ENCODE assay signal across 8 cellular contexts in genomic region chr10:43407148-43407575, GRCh38. TPM values are rescaled to one million over a fixed set of nuclear protein-coding genes. Genes with fewer than 3 reads are reported as not detected.
DNase-seq lines count a peak whose midpoint lies in the region; ATAC-seq, FAIRE-seq and TF ChIP-seq lines count a peak whose summit lies in the region.

No MANE protein-coding gene starts in this region.

- peaks cover 42% of the 10 kb centered on the region for H3K4me1 Mint-ChIP-seq in T-helper 17 cell

- intact Hi-C loops in body of pancreas (cut with DNase I), result no loop called here

- no peak for TF ChIP-seq CTCF in body of pancreas (IDR thresholded peaks at IDR 0.05)

- peak overlapping the region; percentile 50 to 68 for H3K4me3 ChIP-seq in body of pancreas
- peak overlapping the region; percentile 91 for H3K4me3 ChIP-seq in iPS-18c (ENCODE audit: insufficient read depth, low read depth, low read length)
- H3K4me3 ChIP-seq in skeletal muscle tissue (ENCODE audit: low read length in 3 of 3), result peak overlapping the region; percentile 83 to 89 (median 88)

- H3K27me3 Mint-ChIP-seq in T-helper 17 cell, result no peaks in the 10 kb centered on the region

- peak overlapping the region; percentile 84 to 92 (median 87) for H3K9ac ChIP-seq in skeletal muscle tissue (ENCODE audit: low read depth in 1 of 3, low read length in 3 of 3)

- peak; percentile 23 for ATAC-seq in HG03066 (IDR thresholded peaks at IDR 0.05; ENCODE audit: low read depth, unreplicated experiment)
- peak; percentile 8 for ATAC-seq in T-helper 17 cell
- peak; percentile 35 for ATAC-seq in body of pancreas
- ATAC-seq in GM18873 (IDR thresholded peaks at IDR 0.05; ENCODE audit: low FRiP score, unreplicated experiment), result no peak
- no peak for ATAC-seq in GM21825 (IDR thresholded peaks at IDR 0.05; ENCODE audit: unreplicated experiment)

- H3K36me3 ChIP-seq in body of pancreas (replicated peaks in 1 of 2; ENCODE audit: insufficient read depth in 1 of 2, low read depth in 2 of 2), result no peaks in the 10 kb centered on the region
- H3K36me3 ChIP-seq in skeletal muscle tissue (ENCODE audit: control insufficient read depth in 3 of 3, insufficient read depth in 3 of 3, low read length in 3 of 3), result peaks cover 0 to 7% (median 2%) of the 10 kb centered on the region in 3 donors

- no peaks in the 10 kb centered on the region for H3K9me3 ChIP-seq in T-helper 17 cell (ENCODE audit: control insufficient read depth, low read length, poor library complexity, severe bottlenecking)
- H3K9me3 ChIP-seq in body of pancreas, result no peaks in the 10 kb centered on the region
- H3K9me3 ChIP-seq in iPS-18c (ENCODE audit: control insufficient read depth, insufficient read depth, low read length), result peaks cover 2% of the 10 kb centered on the region
- H3K9me3 ChIP-seq in skeletal muscle tissue (ENCODE audit: control insufficient read depth in 3 of 3, low read length in 3 of 3), result no peaks in the 10 kb centered on the region

- H3K27ac ChIP-seq in body of pancreas (peak overlapping the region; percentile 93 to 100 (median 98)), skeletal muscle tissue (ENCODE audit: low read depth, low read length) (peak overlapping the region; percentile 99)

- peak overlapping the region; percentile 100 for H3K27ac Mint-ChIP-seq in T-helper 17 cell

- peak; percentile 53 for FAIRE-seq in GM12892 (lab: Jason Lieb, UNC)

- peak overlapping the region; percentile 97 for H3K4me3 Mint-ChIP-seq in T-helper 17 cell

- peaks cover 8% of the 10 kb centered on the region for H3K36me3 Mint-ChIP-seq in T-helper 17 cell (ENCODE audit: low read depth)

- WGBS in body of pancreas, 2 donors, result 0% methylated on average over 22 to 42 of the region's 59 CpGs

- peak; percentile 31 for DNase-seq in GM12892 (ENCODE audit: insufficient read length)
- DNase-seq in T-helper 17 cell, result peak; percentile 41 to 51 (median 45)
- DNase-seq in body of pancreas, result peak; percentile 45 to 58 (median 55)

- TF ChIP-seq POLR2A in GM12892 (IDR thresholded peaks at IDR 0.05; ENCODE audit: low read depth, low read length) (no peak), body of pancreas (IDR thresholded peaks at IDR 0.05) (no peak)

- H3K4me1 ChIP-seq in body of pancreas, result peaks cover 50% of the 10 kb centered on the region
- peaks cover 19 to 39% (median 25%) of the 10 kb centered on the region in 3 donors for H3K4me1 ChIP-seq in skeletal muscle tissue (ENCODE audit: control insufficient read depth in 3 of 3, insufficient read depth in 3 of 3, low read length in 3 of 3)

- H3K27me3 ChIP-seq in body of pancreas (no peaks in the 10 kb centered on the region), skeletal muscle tissue (ENCODE audit: control insufficient read depth in 3 of 3, insufficient read depth in 3 of 3, low read length in 3 of 3) (no peaks in the 10 kb centered on the region)

RNA-seq across cellular contexts. Expression of gene HNRNPF, which starts 1.8 kb away (rescaled TPM):
- 192 TPM for polyA plus RNA-seq in GM12892 (2012; ENCODE audit: missing spikeins)
- 100 to 1,000 TPM; 131 to 144 TPM for total RNA-seq in T-helper 17 cell
- total RNA-seq in body of pancreas, result 10 to 100 TPM; 33.6 to 80.9 TPM
- 87.2 TPM for total RNA-seq in skeletal muscle tissue

RNA-seq across cellular contexts. Expression of gene ZNF487, which starts 29.7 kb away (rescaled TPM):
- polyA plus RNA-seq in GM12892 (2012; ENCODE audit: missing spikeins), result 0.70 TPM
- total RNA-seq in T-helper 17 cell (1 to 10 TPM; 7.9 to 8.7 TPM), body of pancreas (1 to 10 TPM; 1.6 to 7.5 TPM), skeletal muscle tissue (8.4 TPM)

RNA-seq across cellular contexts. Expression of gene FXYD4, which starts 35.7 kb away (rescaled TPM):
- polyA plus RNA-seq in GM12892 (2012; ENCODE audit: missing spikeins), result not detected
- total RNA-seq in T-helper 17 cell (not detected), body of pancreas (not detected), skeletal muscle tissue (not detected)

Comparison
In these comparisons a context has a peak if more than half of its experiments do, and no peak if none do; other contexts are left out.
1. ATAC-seq: peak in HG03066 (single experiment), T-helper 17 cell (single experiment) and body of pancreas (single experiment); none in GM18873 (single experiment) and GM21825 (single experiment).
2. Peak in every context shown above with its lines, with median percentiles within 50 percentile points of each other: DNase-seq and H3K4me3 ChIP-seq.